Comparison of ENCODE assay signal across 16 cellular contexts in genomic region chr22:25840162-25840561, GRCh38.
"Had no signal": no experiment of that assay in that cellular context is flagged by ENCODE, and none has a peak within 500 bp of the region (broad histone marks: within the 10 kb centered on the region; RNA-seq: fewer than 3 reads in every experiment).

No MANE protein-coding gene starts in this region.

- DNase-seq: activated CD4-positive, alpha-beta memory T cell treated with anti-CD3 and anti-CD28 coated beads for 36 hours; activated CD8-positive, alpha-beta memory T cell treated with anti-CD3 and anti-CD28 coated beads, Interleukin-2, amount 50 U/mL, for 4 hours; activated naive CD4-positive, alpha-beta T cell treated with Interleukin-2 at 50 U/mL for 16 hours; activated naive CD8-positive, alpha-beta T cell treated with anti-CD3 and anti-CD28 coated beads, Interleukin-2, amount 50 U/mL, for 24 hours; effector memory CD4-positive, alpha-beta T cell; gastrocnemius medialis; hippocampal formation; left cardiac atrium; natural killer cell; stimulated activated CD4-positive, alpha-beta T cell treated with anti-CD3 and anti-CD28 coated beads, Interleukin-4, amount 100 ng/mL, for 24 hours; T-helper 1 cell; testis had no signal

- H3K4me1 Mint-ChIP-seq: activated naive CD8-positive, alpha-beta T cell treated with anti-CD3 and anti-CD28 coated beads, Interleukin-2, amount 50 U/mL, for 24 hours; natural killer cell had no signal

- H3K4me3 ChIP-seq: ascending aorta, gastrocnemius medialis, testis, vagina had no signal

- H3K36me3 Mint-ChIP-seq: activated CD4-positive, alpha-beta memory T cell treated with anti-CD3 and anti-CD28 coated beads for 36 hours; natural killer cell had no signal

- H3K27me3 Mint-ChIP-seq: activated CD4-positive, alpha-beta memory T cell treated with anti-CD3 and anti-CD28 coated beads for 36 hours; stimulated activated naive CD8-positive, alpha-beta T cell treated with anti-CD3 and anti-CD28 coated beads, Interleukin-15, Interleukin-2, amounts not matched to agents 100 ng/mL and 50 ng/mL, for 24 hours had no signal

- ATAC-seq: activated naive CD8-positive, alpha-beta T cell treated with anti-CD3 and anti-CD28 coated beads, Interleukin-2, amount 50 U/mL, for 24 hours; gastrocnemius medialis; natural killer cell had no signal

- H3K27ac Mint-ChIP-seq: activated CD4-positive, alpha-beta memory T cell treated with anti-CD3 and anti-CD28 coated beads for 36 hours; activated naive CD8-positive, alpha-beta T cell treated with anti-CD3 and anti-CD28 coated beads, Interleukin-2, amount 50 U/mL, for 24 hours; natural killer cell; stimulated activated naive CD8-positive, alpha-beta T cell treated with anti-CD3 and anti-CD28 coated beads, Interleukin-15, Interleukin-2, amounts not matched to agents 100 ng/mL and 50 ng/mL, for 24 hours had no signal

- H3K27me3 ChIP-seq: ascending aorta, gastrocnemius medialis, testis, vagina had no signal

- H3K36me3 ChIP-seq: vagina had no signal

- H3K4me1 ChIP-seq: ascending aorta, testis, vagina had no signal

- H3K9me3 ChIP-seq: ascending aorta, gastrocnemius medialis, testis, vagina had no signal

- H3K4me3 Mint-ChIP-seq: activated CD4-positive, alpha-beta memory T cell treated with anti-CD3 and anti-CD28 coated beads for 36 hours; activated naive CD8-positive, alpha-beta T cell treated with anti-CD3 and anti-CD28 coated beads, Interleukin-2, amount 50 U/mL, for 24 hours; natural killer cell; stimulated activated naive CD8-positive, alpha-beta T cell treated with anti-CD3 and anti-CD28 coated beads, Interleukin-15, Interleukin-2, amounts not matched to agents 100 ng/mL and 50 ng/mL, for 24 hours had no signal

- H3K27ac ChIP-seq: ascending aorta, testis, vagina, VCaP had no signal

- H3K9me3 Mint-ChIP-seq: activated CD4-positive, alpha-beta memory T cell treated with anti-CD3 and anti-CD28 coated beads for 36 hours; activated naive CD8-positive, alpha-beta T cell treated with anti-CD3 and anti-CD28 coated beads, Interleukin-2, amount 50 U/mL, for 24 hours; natural killer cell; stimulated activated naive CD8-positive, alpha-beta T cell treated with anti-CD3 and anti-CD28 coated beads, Interleukin-15, Interleukin-2, amounts not matched to agents 100 ng/mL and 50 ng/mL, for 24 hours had no signal
